In genomic region chr18:52286675-52287074, GRCh38 we compare ENCODE assay signal across 1 cellular context.
TF ChIP-seq lines count a peak whose summit lies in the region.

No MANE protein-coding gene starts in this region.

TF ChIP-seq in GM23338, 12 proteins besides CTCF, POLR2A, EP300 and RAD21 (continued from another document):
- TF ChIP-seq ZNF462 (CRISPR knock-in tag; IDR thresholded peaks at IDR 0.05) (no peak), JUNB (IDR thresholded peaks at IDR 0.05; ENCODE audit: unreplicated experiment) (no peak), NANOG (IDR thresholded peaks at IDR 0.05; ENCODE audit: borderline replicate concordance) (no peak), CREB1 (CRISPR knock-in tag; IDR thresholded peaks at IDR 0.05; ENCODE audit: low read depth) (no peak), ETS1 (IDR thresholded peaks at IDR 0.05) (no peak), STAT1 (IDR thresholded peaks at IDR 0.05; ENCODE audit: unreplicated experiment) (no peak), EZH2 (IDR thresholded peaks at IDR 0.05; ENCODE audit: low read depth, unreplicated experiment) (no peak)
